8 cellular contexts compared by ENCODE assay signal in genomic region chr19:11560404-11560988, GRCh38. TPM values are rescaled to one million over a fixed set of nuclear protein-coding genes. Genes with fewer than 3 reads are reported as not detected.
A peak's percentile ranks its signal among the peaks of the same experiment; 100 is the strongest.
DNase-seq lines count a peak whose midpoint lies in the region; ATAC-seq and TF ChIP-seq lines count a peak whose summit lies in the region.

No MANE protein-coding gene starts in this region.

- peaks cover 0 to 16% (median 0%) of the 10 kb centered on the region in 9 donors for H3K36me3 ChIP-seq in heart right ventricle

- H3K9me3 Mint-ChIP-seq in activated naive CD4-positive, alpha-beta T cell treated with anti-CD3 and anti-CD28 coated beads, Interleukin-2, amount 50 U/mL, for 72 hours: no peaks in the 10 kb centered on the region

- DNase-seq in AG08395 (ENCODE audit: low spot score) (peak; percentile 63), RKO (ENCODE audit: low spot score) (peak; percentile 83), heart right ventricle (peak in 1 of 2 donors; percentile 58), sciatic nerve (ENCODE audit: low spot score) (no peak)
- peak; percentile 88 for DNase-seq in Jurkat, Clone E6-1 (ENCODE audit: low read depth, low spot score)
- peak in 1 of 2 donors; percentile 74 for DNase-seq in activated naive CD4-positive, alpha-beta T cell treated with anti-CD3 and anti-CD28 coated beads, Interleukin-2, amount 50 U/mL, for 72 hours (ENCODE audit: low spot score in 2 of 2)

- no peaks in the 10 kb centered on the region for H3K9me3 ChIP-seq in heart right ventricle

- no peak overlapping the region for H3K4me3 ChIP-seq in Jurkat, Clone E6-1 (ENCODE audit: low read length)
- peak overlapping the region in 3 of 10 donors; percentile 85 to 91 (median 89) for H3K4me3 ChIP-seq in heart right ventricle

- TF ChIP-seq CTCF in GM12874 (IDR thresholded peaks at IDR 0.05; ENCODE audit: insufficient read depth, low read depth, low read length): peak; percentile 58
- peak; percentile 29 to 80 (median 65) for TF ChIP-seq CTCF in heart right ventricle (IDR thresholded peaks at IDR 0.05)

- intact Hi-C loops in heart right ventricle (cut with DNase I) (loop anchor here in 2 of 10 donors (2.0 kb wide), 1 partner anchor 26 kb away; no protein-coding TSS in a partner anchor), sciatic nerve (cut with DNase I) (no loop called here)

- no peaks in the 10 kb centered on the region for H3K27me3 ChIP-seq in heart right ventricle

- H3K27ac Mint-ChIP-seq in activated naive CD4-positive, alpha-beta T cell treated with anti-CD3 and anti-CD28 coated beads, Interleukin-2, amount 50 U/mL, for 72 hours: peak overlapping the region; percentile 81 to 95

- peak; percentile 65 to 74 for ATAC-seq in activated naive CD4-positive, alpha-beta T cell treated with anti-CD3 and anti-CD28 coated beads, Interleukin-2, amount 50 U/mL, for 72 hours
- peak in 6 of 8 donors; percentile 17 to 63 (median 46) for ATAC-seq in heart right ventricle
- peak; percentile 29 for ATAC-seq in sciatic nerve
- no peak for ATAC-seq in HG03045 (IDR thresholded peaks at IDR 0.05; ENCODE audit: unreplicated experiment)

- H3K4me1 ChIP-seq in heart right ventricle: peaks cover 9 to 41% (median 33%) of the 10 kb centered on the region in 9 donors

- 15 to 16% methylated on average over 9 of the region's 9 CpGs for WGBS in heart right ventricle, 2 donors

- H3K27ac ChIP-seq in heart right ventricle: no peak overlapping the region

- peaks cover 16 to 21% of the 10 kb centered on the region in 2 donors for H3K36me3 Mint-ChIP-seq in activated naive CD4-positive, alpha-beta T cell treated with anti-CD3 and anti-CD28 coated beads, Interleukin-2, amount 50 U/mL, for 72 hours

RNA-seq across cellular contexts. Expression of gene ELOF1, which starts 1.5 kb away (rescaled TPM):
- 72.6 TPM for polyA plus RNA-seq in Jurkat, Clone E6-1 (2012; ENCODE audit: insufficient read depth, insufficient read length)
- total RNA-seq in activated naive CD4-positive, alpha-beta T cell treated with anti-CD3 and anti-CD28 coated beads, Interleukin-2, amount 50 U/mL, for 72 hours: 10 to 100 TPM; 43.1 to 64.1 TPM
- total RNA-seq in heart right ventricle: 10 to 100 TPM; 24.9 to 37.5 (median 30.9) TPM
- polyA plus RNA-seq in heart right ventricle: 10 to 100 TPM; 52.2 to 91.0 TPM
- 33.7 TPM for total RNA-seq in sciatic nerve

RNA-seq across cellular contexts. Expression of gene ACP5, which starts 16.9 kb away (rescaled TPM):
- not detected for polyA plus RNA-seq in Jurkat, Clone E6-1 (2012; ENCODE audit: insufficient read depth, insufficient read length)
- 10 to 100 TPM; 20.3 to 30.0 TPM for total RNA-seq in activated naive CD4-positive, alpha-beta T cell treated with anti-CD3 and anti-CD28 coated beads, Interleukin-2, amount 50 U/mL, for 72 hours
- 10 to 100 TPM in 1 of 10 donors, 1 to 10 TPM in 7, under 1 TPM in 2; 0.80 to 22.7 (median 2.0) TPM for total RNA-seq in heart right ventricle
- 1 to 10 TPM; 1.9 to 4.0 TPM for polyA plus RNA-seq in heart right ventricle
- total RNA-seq in sciatic nerve: 19.7 TPM

RNA-seq across cellular contexts. Expression of gene CNN1, which starts 21.8 kb away (rescaled TPM):
- polyA plus RNA-seq in Jurkat, Clone E6-1 (2012; ENCODE audit: insufficient read depth, insufficient read length): not detected
- not detected for total RNA-seq in activated naive CD4-positive, alpha-beta T cell treated with anti-CD3 and anti-CD28 coated beads, Interleukin-2, amount 50 U/mL, for 72 hours
- total RNA-seq in heart right ventricle (100 to 1,000 TPM in 7 of 10 donors, 10 to 100 TPM in 3; 63.4 to 267 (median 163) TPM), sciatic nerve (35.7 TPM)
- 100 to 1,000 TPM; 114 to 678 TPM for polyA plus RNA-seq in heart right ventricle

RNA-seq across cellular contexts. Expression of gene ECSIT, which starts 31.6 kb away (rescaled TPM):
- polyA plus RNA-seq in Jurkat, Clone E6-1 (2012; ENCODE audit: insufficient read depth, insufficient read length): 59.0 TPM
- 10 to 100 TPM; 43.0 to 73.3 TPM for total RNA-seq in activated naive CD4-positive, alpha-beta T cell treated with anti-CD3 and anti-CD28 coated beads, Interleukin-2, amount 50 U/mL, for 72 hours
- total RNA-seq in heart right ventricle: 100 to 1,000 TPM in 9 of 10 donors, 10 to 100 TPM in 1; 86.8 to 162 (median 131) TPM
- polyA plus RNA-seq in heart right ventricle: 100 to 1,000 TPM; 164 to 226 TPM
- 25.8 TPM for total RNA-seq in sciatic nerve

RNA-seq across cellular contexts. Expression of gene ZNF627, which starts 36.8 kb away (rescaled TPM):
- polyA plus RNA-seq in Jurkat, Clone E6-1 (2012; ENCODE audit: insufficient read depth, insufficient read length): 5.8 TPM
- 1 to 10 TPM; 5.8 to 6.7 TPM for total RNA-seq in activated naive CD4-positive, alpha-beta T cell treated with anti-CD3 and anti-CD28 coated beads, Interleukin-2, amount 50 U/mL, for 72 hours
- 1 to 10 TPM; 5.3 to 9.8 (median 6.7) TPM for total RNA-seq in heart right ventricle
- polyA plus RNA-seq in heart right ventricle: 1 to 10 TPM; 3.6 to 4.1 TPM
- total RNA-seq in sciatic nerve: 13.6 TPM

Comparison
In these comparisons a context has a peak if more than half of its experiments do, and no peak if none do; other contexts are left out.
1. RNA of gene CNN1, which starts 21.8 kb away (total RNA-seq): 63.4 to 267 TPM in heart right ventricle and 35.7 TPM in sciatic nerve (single experiment); not detected in activated naive CD4-positive, alpha-beta T cell treated with anti-CD3 and anti-CD28 coated beads, Interleukin-2, amount 50 U/mL, for 72 hours; every median in the first group is over 10 times any median in the second.